In the genomic region with DNA sequence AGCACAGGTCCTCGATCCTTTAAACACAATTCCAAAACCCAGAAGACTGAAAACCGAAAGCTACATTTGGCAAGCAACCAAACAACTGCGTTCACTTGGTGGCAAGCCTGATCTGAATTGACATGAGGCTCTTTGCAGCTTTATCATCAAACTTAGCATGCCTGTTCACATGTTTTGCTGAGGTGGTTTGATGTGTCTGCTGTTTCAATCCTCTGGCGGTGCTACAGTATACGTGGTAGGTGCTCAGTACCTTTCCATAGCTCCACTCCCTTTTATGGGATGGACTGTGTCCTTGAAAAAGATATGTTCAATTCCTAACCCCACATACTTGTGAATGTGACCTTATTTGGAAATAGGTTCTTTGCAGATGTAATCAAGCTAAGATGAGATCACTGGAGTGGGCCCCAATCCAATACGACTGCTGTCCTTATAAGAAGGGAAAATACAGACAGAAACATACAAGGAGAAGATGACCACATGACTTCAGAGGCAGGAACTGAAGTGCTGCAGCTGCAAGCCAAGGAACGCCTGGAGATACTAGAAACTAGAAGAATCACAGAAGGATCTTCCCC, we compare ENCODE assay signal across 9 cellular contexts. TPM values are rescaled to one million over a fixed set of nuclear protein-coding genes. Genes with fewer than 3 reads are reported as not detected.
A peak's percentile ranks its signal among the peaks of the same experiment; 100 is the strongest.
DNase-seq lines count a peak whose midpoint lies in the region; TF ChIP-seq lines count a peak whose summit lies in the region.
"Had no signal": no experiment of that assay in that cellular context is flagged by ENCODE, and none has a peak within 500 bp of the region (broad histone marks: within the 10 kb centered on the region; RNA-seq: fewer than 3 reads in every experiment).

No MANE protein-coding gene starts in this region.

- no peaks in the 10 kb centered on the region for H3K36me3 ChIP-seq in cardiac muscle cell

- intact Hi-C loops in posterior vena cava (cut with DNase I), result no loop called here

- DNase-seq in NCI-H1694 (lab: John Stamatoyannopoulos, UW), result peak; percentile 14
- no peak for DNase-seq in NCI-H1694 treated with DMSO at 0.1 percent for 48 hours (lab: John Stamatoyannopoulos, UW)
- DNase-seq in cardiac muscle cell (ENCODE audit: low read depth in 1 of 2, low spot score in 1 of 2), result peak; percentile 28 to 94
- peak; percentile 3 for DNase-seq in smooth muscle cell of the brain vasculature (ENCODE audit: low read depth, low spot score)
- DNase-seq in posterior vena cava (ENCODE audit: low spot score), result no peak
- DNase-seq in activated gamma-delta T cell (lab: John Stamatoyannopoulos, UW), result no peak
- no peak for DNase-seq in NCI-H1436 treated with DMSO at 0.1 percent for 48 hours (lab: John Stamatoyannopoulos, UW)
- DNase-seq: kidney had no signal

- no peaks in the 10 kb centered on the region for H3K27me3 ChIP-seq in cardiac muscle cell

- no peak overlapping the region for H3K4me3 ChIP-seq in cardiac muscle cell

- H3K4me1 ChIP-seq in cardiac muscle cell (ENCODE audit: low read depth), result peaks cover 24% of the 10 kb centered on the region

- TF ChIP-seq CTCF in VCaP (conservative IDR thresholded peaks at IDR 0.05), result no peak
- no peak for TF ChIP-seq CTCF in cardiac muscle cell (IDR thresholded peaks at IDR 0.05; ENCODE audit: low read depth, low read length)

- no peaks in the 10 kb centered on the region for H3K9me3 ChIP-seq in cardiac muscle cell (ENCODE audit: low read depth)

- peak overlapping the region; percentile 55; the same call in 1 of the 2 replicates for H3K27ac ChIP-seq in VCaP
- peak overlapping the region; percentile 74 for H3K27ac ChIP-seq in cardiac muscle cell

RNA-seq across cellular contexts. Expression of a gene that starts 33.4 kb away (rescaled TPM):
- total RNA-seq in cardiac muscle cell (15.8 and 22.2 TPM in 2 replicates), posterior vena cava (10 to 100 TPM; 60.4 to 64.3 TPM)
- polyA plus RNA-seq in cardiac muscle cell, result 11.0 and 14.5 TPM in 2 replicates

Comparison
In these comparisons a context has a peak if more than half of its experiments do, and no peak if none do; other contexts are left out.
1. DNase-seq: peak in NCI-H1694 (single experiment), cardiac muscle cell (2 of 2) and smooth muscle cell of the brain vasculature (single experiment); none in NCI-H1694 treated with DMSO at 0.1 percent for 48 hours (single experiment), posterior vena cava (single experiment), activated gamma-delta T cell (single experiment) and NCI-H1436 treated with DMSO at 0.1 percent for 48 hours (single experiment).